In the genomic region with DNA sequence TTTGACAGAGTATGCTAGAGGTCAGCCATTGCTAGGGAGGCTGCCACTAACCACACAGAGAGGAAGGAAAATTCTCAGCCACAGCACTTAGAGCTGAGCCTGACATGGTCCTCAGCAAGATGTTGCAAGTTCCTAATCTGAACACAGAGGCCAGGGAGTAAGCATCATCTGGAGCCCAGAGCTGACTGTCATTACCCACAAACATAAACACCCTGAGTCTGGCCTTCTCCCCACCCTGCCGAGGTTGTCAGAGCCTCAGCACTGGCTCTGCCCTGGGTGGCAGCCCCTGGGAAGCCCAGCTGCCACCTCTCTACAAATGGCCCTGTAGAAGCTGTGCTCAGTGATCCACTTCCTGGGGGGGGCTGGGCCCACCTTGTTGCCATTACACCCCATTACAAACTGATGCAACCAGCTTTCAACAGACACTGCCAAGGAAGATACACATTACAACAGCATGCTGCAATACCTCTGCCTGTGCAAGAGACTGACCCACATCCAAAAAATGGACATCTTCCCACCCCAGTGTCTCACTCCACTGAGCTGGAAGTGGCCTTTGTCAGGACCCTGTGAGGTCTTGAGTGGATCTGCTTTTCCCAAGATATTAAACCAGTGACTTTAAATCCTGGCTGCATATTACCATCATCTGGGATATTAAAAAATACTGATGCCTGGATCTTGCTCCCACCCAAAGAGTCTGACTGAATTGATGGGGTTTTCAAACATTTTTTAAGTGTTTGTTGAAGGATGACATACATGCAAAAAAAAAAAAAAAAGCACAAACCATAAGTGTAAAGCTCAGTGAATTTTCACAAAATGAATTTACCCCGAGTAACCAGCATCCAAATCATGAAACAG, we compare ENCODE assay signal across 9 cellular contexts. TPM values are rescaled to one million over a fixed set of nuclear protein-coding genes. Genes with fewer than 3 reads are reported as not detected.
DNase-seq lines count a peak whose midpoint lies in the region; ATAC-seq, FAIRE-seq and TF ChIP-seq lines count a peak whose summit lies in the region.
"Had no signal": no experiment of that assay in that cellular context is flagged by ENCODE, and none has a peak within 500 bp of the region (broad histone marks: within the 10 kb centered on the region; RNA-seq: fewer than 3 reads in every experiment).

No MANE protein-coding gene starts in this region.

- H3K9me3 ChIP-seq in PC-9 (ENCODE audit: insufficient read depth, low read depth): no peaks in the 10 kb centered on the region

- H2AFZ ChIP-seq in PC-9: no peak overlapping the region

- no peak overlapping the region for H3K4me3 ChIP-seq in PC-9

- no peaks in the 10 kb centered on the region for H3K9me2 ChIP-seq in PC-9 (ENCODE audit: insufficient read depth)

- peak; percentile 20 for ATAC-seq in GM19043 (IDR thresholded peaks at IDR 0.05; ENCODE audit: low read depth, unreplicated experiment)
- ATAC-seq in left lobe of liver: peak; percentile 50
- ATAC-seq in GM19324 (IDR thresholded peaks at IDR 0.05; ENCODE audit: low FRiP score, unreplicated experiment): no peak
- ATAC-seq: Panc1 had no signal

- no peak for FAIRE-seq in urothelium cell line (lab: Jason Lieb, UNC)

- H3K4me1 ChIP-seq in PC-9 (replicated peaks; ENCODE audit: insufficient read depth): peaks cover 25% of the 10 kb centered on the region

- CTCF ChIA-PET in PC-9 (lab: Charles Lee): no interaction called here

- intact Hi-C loops in PC-9 (cut with micrococcal nuclease; ENCODE audit: unreplicated experiment): no loop called here

- no peaks in the 10 kb centered on the region for H3K79me2 ChIP-seq in PC-9 (ENCODE audit: low read depth)

- POLR2A ChIA-PET in PC-9 (lab: Charles Lee; ENCODE audit: unreplicated experiment): interaction anchor here (0.6 to 0.7 kb wide), 2 partner anchors 26 to 165 kb away, joined by 3 read pairs; no protein-coding TSS in a partner anchor

- H3K27me3 ChIP-seq in PC-9 (ENCODE audit: insufficient read depth, low read depth): no peaks in the 10 kb centered on the region

- H4K20me1 ChIP-seq in PC-9 (ENCODE audit: insufficient read depth): no peaks in the 10 kb centered on the region

- H3K36me3 ChIP-seq in PC-9 (ENCODE audit: low read depth): no peaks in the 10 kb centered on the region

- H3K27ac ChIP-seq in PC-9: no peak overlapping the region

- DNase-seq in M059J (ENCODE audit: low read depth) (peak; percentile 87), left lobe of liver (ENCODE audit: low spot score) (peak; percentile 83), urothelium cell line (ENCODE audit: low spot score) (no peak), PC-9 (no peak)
- DNase-seq in activated naive CD8-positive, alpha-beta T cell treated with anti-CD3 and anti-CD28 coated beads for 36 hours: peak; percentile 45
- no peak for DNase-seq in stimulated activated CD4-positive, alpha-beta T cell treated with anti-CD3 and anti-CD28 coated beads, Interleukin-1b, Interleukin-23, amount 100 ng/mL, for 48 hours

- H3K27me3 Mint-ChIP-seq in activated naive CD8-positive, alpha-beta T cell treated with anti-CD3 and anti-CD28 coated beads for 36 hours: no peaks in the 10 kb centered on the region

- peaks cover 7% of the 10 kb centered on the region for H3K9me3 Mint-ChIP-seq in activated naive CD8-positive, alpha-beta T cell treated with anti-CD3 and anti-CD28 coated beads for 36 hours

- no peak overlapping the region for H3K4me3 Mint-ChIP-seq in activated naive CD8-positive, alpha-beta T cell treated with anti-CD3 and anti-CD28 coated beads for 36 hours

- H3F3A ChIP-seq in PC-9 (ENCODE audit: insufficient read depth, low read depth): peaks cover 14% of the 10 kb centered on the region

- no peak for TF ChIP-seq CTCF in PC-9 (conservative IDR thresholded peaks at IDR 0.05)

- peak overlapping the region; percentile 90 for H3K27ac Mint-ChIP-seq in activated naive CD8-positive, alpha-beta T cell treated with anti-CD3 and anti-CD28 coated beads for 36 hours

- H3K4me2 ChIP-seq in PC-9: no peak overlapping the region

- H3K4me1 Mint-ChIP-seq in activated naive CD8-positive, alpha-beta T cell treated with anti-CD3 and anti-CD28 coated beads for 36 hours: peaks cover 76% of the 10 kb centered on the region

- no TSS peak for BruUV-seq in PC-9 (replicated peaks; lab: Mats Ljungman, UMichigan)

- peaks cover 56% of the 10 kb centered on the region for H3K36me3 Mint-ChIP-seq in activated naive CD8-positive, alpha-beta T cell treated with anti-CD3 and anti-CD28 coated beads for 36 hours

RNA-seq across cellular contexts. Expression of gene IRF1, which starts 33.0 kb away (rescaled TPM):
- 31.7 and 36.1 TPM in 2 replicates for total RNA-seq in M059J (2014; rRNA removed; shearing (Covaris generic))
- total RNA-seq in activated naive CD8-positive, alpha-beta T cell treated with anti-CD3 and anti-CD28 coated beads for 36 hours: 100 to 1,000 TPM; 228 to 232 TPM
- total RNA-seq in left lobe of liver (24.8 TPM), PC-9 (2021) (27.1 and 38.9 TPM in 2 replicates)

Comparison
In these comparisons a context has a peak if more than half of its experiments do, and no peak if none do; other contexts are left out.
1. DNase-seq: peak in M059J (single experiment), activated naive CD8-positive, alpha-beta T cell treated with anti-CD3 and anti-CD28 coated beads for 36 hours (single experiment) and left lobe of liver (single experiment); none in urothelium cell line (single experiment), stimulated activated CD4-positive, alpha-beta T cell treated with anti-CD3 and anti-CD28 coated beads, Interleukin-1b, Interleukin-23, amount 100 ng/mL, for 48 hours (single experiment) and PC-9 (0 of 2).